1 cellular context compared by ENCODE assay signal in genomic region chr1:23610677-23611076, GRCh38.
TF ChIP-seq lines count a peak whose summit lies in the region.

No MANE protein-coding gene starts in this region.

TF ChIP-seq in HepG2, 621 proteins besides CTCF, POLR2A, EP300 and RAD21:
- no peak for TF ChIP-seq CENPX (CRISPR knock-in tag; IDR thresholded peaks at IDR 0.05)
- TF ChIP-seq ZNF280D (CRISPR knock-in tag; IDR thresholded peaks at IDR 0.05) = no peak
- TF ChIP-seq SIN3B (IDR thresholded peaks at IDR 0.05; ENCODE audit: low read length) = no peak
- TF ChIP-seq CC2D1A (CRISPR knock-in tag; IDR thresholded peaks at IDR 0.05) = no peak
- no peak for TF ChIP-seq ZNF281 (CRISPR knock-in tag; IDR thresholded peaks at IDR 0.05; ENCODE audit: borderline replicate concordance)
- no peak for TF ChIP-seq ZNF761 (CRISPR knock-in tag; conservative IDR thresholded peaks at IDR 0.05)
- no peak for TF ChIP-seq NR2F2 (IDR thresholded peaks at IDR 0.05; ENCODE audit: borderline replicate concordance, low read depth)
- TF ChIP-seq KDM4B (CRISPR knock-in tag; IDR thresholded peaks at IDR 0.05) = no peak
- TF ChIP-seq ZFP36L2 (CRISPR knock-in tag; IDR thresholded peaks at IDR 0.05) = no peak
- TF ChIP-seq GABPA (IDR thresholded peaks at IDR 0.05; ENCODE audit: low read depth, low read length) = no peak
- TF ChIP-seq GABPA (CRISPR knock-in tag; IDR thresholded peaks at IDR 0.05; ENCODE audit: low read depth) = no peak
- TF ChIP-seq U2AF2 (IDR thresholded peaks at IDR 0.05; ENCODE audit: low read depth, low read length) = no peak
- TF ChIP-seq MEIS2 (CRISPR knock-in tag; IDR thresholded peaks at IDR 0.05) = no peak
- no peak for TF ChIP-seq ZNF18 (CRISPR knock-in tag; IDR thresholded peaks at IDR 0.05; ENCODE audit: insufficient replicate concordance)
- TF ChIP-seq ZNF724P (CRISPR knock-in tag; IDR thresholded peaks at IDR 0.05; ENCODE audit: borderline replicate concordance) = no peak
